ENCODE assay signal across 8 cellular contexts in genomic region chr5:53479656-53480473, GRCh38. TPM values are rescaled to one million over a fixed set of nuclear protein-coding genes. Genes with fewer than 3 reads are reported as not detected.
DNase-seq lines count a peak whose midpoint lies in the region; ATAC-seq and TF ChIP-seq lines count a peak whose summit lies in the region.

No MANE protein-coding gene starts in this region.

- peak overlapping the region; percentile 52 for H3K4me3 ChIP-seq in CD8-positive, alpha-beta T cell (ENCODE audit: low read depth, low read length)
- peak overlapping the region; percentile 93 for H3K4me3 ChIP-seq in WI38 (ENCODE audit: low read depth, low read length)
- peak overlapping the region; percentile 73 for H3K4me3 ChIP-seq in epithelial cell of esophagus (ENCODE audit: low read length)
- H3K4me3 ChIP-seq in mucosa of descending colon: no peak overlapping the region
- H3K4me3 ChIP-seq in upper lobe of right lung: peak overlapping the region; percentile 71

- H3K27ac ChIP-seq in CD8-positive, alpha-beta T cell (ENCODE audit: low read depth, low read length): no peak overlapping the region
- peak overlapping the region; percentile 51 for H3K27ac ChIP-seq in upper lobe of right lung

- no peaks in the 10 kb centered on the region for H3K9me3 Mint-ChIP-seq in CD8-positive, alpha-beta T cell
- H3K9me3 Mint-ChIP-seq in IgD-negative memory B cell: no peaks in the 10 kb centered on the region

- H3K4me1 Mint-ChIP-seq in CD8-positive, alpha-beta T cell (ENCODE audit: low read depth): peaks cover 39% of the 10 kb centered on the region
- peaks cover 16 to 24% (median 21%) of the 10 kb centered on the region in 3 donors for H3K4me1 Mint-ChIP-seq in IgD-negative memory B cell

- H3K9me3 ChIP-seq in CD8-positive, alpha-beta T cell (ENCODE audit: low read length): no peaks in the 10 kb centered on the region
- H3K9me3 ChIP-seq in mucosa of descending colon (no peaks in the 10 kb centered on the region), upper lobe of right lung (no peaks in the 10 kb centered on the region)

- POLR2A ChIA-PET in CD8-positive, alpha-beta T cell (lab: Charles Lee): no interaction called here

- H3K4me1 ChIP-seq in CD8-positive, alpha-beta T cell (ENCODE audit: insufficient read depth, low read length): peaks cover 12% of the 10 kb centered on the region
- H3K4me1 ChIP-seq in mucosa of descending colon (ENCODE audit: low read depth): peaks cover 25% of the 10 kb centered on the region
- peaks cover 3% of the 10 kb centered on the region for H3K4me1 ChIP-seq in upper lobe of right lung

- no peak for TF ChIP-seq CTCF in CD8-positive, alpha-beta T cell (IDR thresholded peaks at IDR 0.05)
- no peak for TF ChIP-seq CTCF in WI38 (IDR thresholded peaks at IDR 0.05; ENCODE audit: low read depth, low read length)
- no peak for TF ChIP-seq CTCF in epithelial cell of esophagus (IDR thresholded peaks at IDR 0.05; ENCODE audit: insufficient read depth, low read depth, low read length, missing control alignments)
- TF ChIP-seq CTCF in mucosa of descending colon (IDR thresholded peaks at IDR 0.05): no peak
- no peak for TF ChIP-seq CTCF in upper lobe of right lung (IDR thresholded peaks at IDR 0.05)

- H3K27me3 Mint-ChIP-seq in CD8-positive, alpha-beta T cell (ENCODE audit: low read depth): peaks cover 55% of the 10 kb centered on the region
- H3K27me3 Mint-ChIP-seq in IgD-negative memory B cell: peaks cover 47% of the 10 kb centered on the region

- H3K27me3 ChIP-seq in CD8-positive, alpha-beta T cell (ENCODE audit: insufficient read depth, low read length): peaks cover 14% of the 10 kb centered on the region
- peaks cover 3% of the 10 kb centered on the region for H3K27me3 ChIP-seq in upper lobe of right lung

- ATAC-seq in CD8-positive, alpha-beta T cell: no peak
- ATAC-seq in mucosa of descending colon (peak; percentile 51), upper lobe of right lung (peak; percentile 33), GM21447 (IDR thresholded peaks at IDR 0.05; ENCODE audit: unreplicated experiment) (no peak), HG03175 (IDR thresholded peaks at IDR 0.05; ENCODE audit: unreplicated experiment) (no peak)

- peaks cover 7% of the 10 kb centered on the region for H3K36me3 Mint-ChIP-seq in CD8-positive, alpha-beta T cell
- H3K36me3 Mint-ChIP-seq in IgD-negative memory B cell: peaks cover 2% of the 10 kb centered on the region

- no peak overlapping the region for H3K27ac Mint-ChIP-seq in CD8-positive, alpha-beta T cell
- H3K27ac Mint-ChIP-seq in IgD-negative memory B cell: no peak overlapping the region

- CTCF ChIA-PET in CD8-positive, alpha-beta T cell (lab: Charles Lee): no interaction called here

- intact Hi-C loops in CD8-positive, alpha-beta T cell (cut with DNase I, micrococcal nuclease): loop anchor here (5.0 to 10.0 kb wide), 3 partner anchors 82 to 835 kb away; partner anchors contain the start of genes ARL15 (in 1 of the 2) and NDUFS4 (in 1 of the 2)
- intact Hi-C loops in mucosa of descending colon (cut with DNase I, micrococcal nuclease): loop anchor here (10.0 kb wide), 2 partner anchors 85 to 735 kb away; partner anchors contain the start of gene NDUFS4 (in 1 of the 2)
- intact Hi-C loops in upper lobe of right lung (cut with DNase I): loop anchor here (10.0 kb wide), 1 partner anchor 735 kb away; no protein-coding TSS in a partner anchor

- DNase-seq in CD8-positive, alpha-beta T cell: peak in 3 of 7 experiments; percentile 25 to 54 (median 25)
- DNase-seq in epithelial cell of esophagus (ENCODE audit: low read depth) (peak; percentile 74), mucosa of descending colon (peak; percentile 46 to 62 (median 50)), upper lobe of right lung (peak; percentile 77)

- no peaks in the 10 kb centered on the region for H3K36me3 ChIP-seq in CD8-positive, alpha-beta T cell (ENCODE audit: insufficient read depth, low read length)
- no peaks in the 10 kb centered on the region for H3K36me3 ChIP-seq in mucosa of descending colon (ENCODE audit: low read depth)
- H3K36me3 ChIP-seq in upper lobe of right lung: no peaks in the 10 kb centered on the region

- H3K4me3 Mint-ChIP-seq in CD8-positive, alpha-beta T cell: peak overlapping the region; percentile 89
- peak overlapping the region; percentile 82 to 98 (median 96) for H3K4me3 Mint-ChIP-seq in IgD-negative memory B cell

RNA-seq across cellular contexts. Expression of gene FST, which starts 0.6 kb away (rescaled TPM):
- total RNA-seq in CD8-positive, alpha-beta T cell: not detected
- not detected for polyA plus RNA-seq in IgD-negative memory B cell
- 10 to 100 TPM in 1 of 3 donors, 1 to 10 TPM in 1, under 1 TPM in 1; 0.81 to 11.5 (median 2.8) TPM for total RNA-seq in mucosa of descending colon
- total RNA-seq in upper lobe of right lung: 4.2 TPM

Comparison
In these comparisons a context has a peak if more than half of its experiments do, and no peak if none do; other contexts are left out.
1. ATAC-seq: peak in mucosa of descending colon (single experiment) and upper lobe of right lung (single experiment); none in CD8-positive, alpha-beta T cell (single experiment), GM21447 (single experiment) and HG03175 (single experiment).